In the genomic region with DNA sequence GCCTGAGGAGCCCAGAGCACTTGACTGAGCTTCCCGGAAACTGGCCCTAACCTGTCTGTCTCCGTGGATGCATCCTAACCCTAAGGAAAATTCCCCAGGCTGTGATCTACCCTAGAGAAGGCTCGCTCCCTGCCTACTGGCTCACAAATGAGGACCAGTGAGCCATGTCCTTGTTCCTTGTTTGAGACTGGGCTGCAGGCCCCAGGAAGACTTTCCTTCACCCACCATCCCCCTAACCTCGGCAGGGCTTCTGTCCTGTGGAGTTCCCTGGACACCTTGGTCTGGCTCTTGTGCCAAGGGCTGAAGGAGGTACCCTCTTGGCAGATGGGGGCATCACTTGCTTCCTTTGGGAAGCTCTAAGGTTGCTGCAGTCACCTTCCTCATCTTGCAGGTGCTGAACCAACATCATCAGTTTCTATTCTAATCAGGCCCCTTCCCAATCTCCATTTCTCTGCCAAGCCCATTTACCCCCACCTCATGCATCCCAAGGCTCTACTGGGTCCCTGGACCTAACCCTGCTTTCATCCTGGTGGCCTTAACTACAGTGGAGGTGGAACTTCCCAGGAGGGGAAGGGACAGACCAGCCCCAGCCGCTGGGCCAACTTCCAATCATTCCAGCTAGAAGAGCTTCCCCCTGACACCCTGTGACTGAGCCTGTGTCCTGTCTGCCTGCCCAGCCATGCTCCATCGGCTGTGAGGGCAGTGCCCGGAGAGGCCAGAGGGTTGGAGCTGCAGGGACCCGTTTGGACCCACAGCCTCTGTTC, we compare ENCODE assay signal across 8 cellular contexts. TPM values are rescaled to one million over a fixed set of nuclear protein-coding genes. Genes with fewer than 3 reads are reported as not detected.
A peak's percentile ranks its signal among the peaks of the same experiment; 100 is the strongest.
DNase-seq lines count a peak whose midpoint lies in the region; ATAC-seq and TF ChIP-seq lines count a peak whose summit lies in the region.

No MANE protein-coding gene starts in this region.

- WGBS in HUES64 = 76% methylated on average over 8 of the region's 8 CpGs

- H3K27me3 Mint-ChIP-seq in dendritic cell treated with granulocyte-macrophage colony-stimulating factor and Interleukin-4, amounts not matched to agents 40 ng/mL and 50 ng/mL, for 4 days = no peaks in the 10 kb centered on the region

- H3K36me3 ChIP-seq in HUES64 (ENCODE audit: insufficient read depth, low read length) (peaks cover 52% of the 10 kb centered on the region), mucosa of descending colon (ENCODE audit: low read depth) (peaks cover 4% of the 10 kb centered on the region)

- TF ChIP-seq CTCF in 22Rv1 (IDR thresholded peaks at IDR 0.05) (no peak), mucosa of descending colon (IDR thresholded peaks at IDR 0.05) (no peak)

- peaks cover 70% of the 10 kb centered on the region for H3K36me3 Mint-ChIP-seq in dendritic cell treated with granulocyte-macrophage colony-stimulating factor and Interleukin-4, amounts not matched to agents 40 ng/mL and 50 ng/mL, for 4 days (ENCODE audit: low read depth)

- no peaks in the 10 kb centered on the region for H3K9me3 ChIP-seq in HUES64 (ENCODE audit: insufficient read depth, low read depth, low read length)
- H3K9me3 ChIP-seq in mucosa of descending colon = no peaks in the 10 kb centered on the region

- peak overlapping the region; percentile 94 for H3K27ac ChIP-seq in 22Rv1
- H3K27ac ChIP-seq in HUES64 (ENCODE audit: low read depth, low read length) = no peak overlapping the region

- H3K9me3 Mint-ChIP-seq in dendritic cell treated with granulocyte-macrophage colony-stimulating factor and Interleukin-4, amounts not matched to agents 40 ng/mL and 50 ng/mL, for 4 days = no peaks in the 10 kb centered on the region

- intact Hi-C loops in dendritic cell treated with granulocyte-macrophage colony-stimulating factor and Interleukin-4, amounts not matched to agents 40 ng/mL and 50 ng/mL, for 4 days (cut with micrococcal nuclease) = no loop called here
- intact Hi-C loops in mucosa of descending colon (cut with DNase I, micrococcal nuclease) = no loop called here

- no peak overlapping the region for H3K9ac ChIP-seq in HUES64 (ENCODE audit: low read depth, low read length)

- ATAC-seq in mucosa of descending colon (peak; percentile 2), GM21526 (IDR thresholded peaks at IDR 0.05; ENCODE audit: low FRiP score, unreplicated experiment) (no peak), GM19395 (IDR thresholded peaks at IDR 0.05; ENCODE audit: unreplicated experiment) (no peak), HG02588 (IDR thresholded peaks at IDR 0.05; ENCODE audit: unreplicated experiment) (no peak)

- peak overlapping the region; percentile 88 for H3K4me3 Mint-ChIP-seq in dendritic cell treated with granulocyte-macrophage colony-stimulating factor and Interleukin-4, amounts not matched to agents 40 ng/mL and 50 ng/mL, for 4 days

- peak overlapping the region; percentile 66 for H3K4me3 ChIP-seq in HUES64 (ENCODE audit: low read length)
- no peak overlapping the region for H3K4me3 ChIP-seq in mucosa of descending colon

- DNase-seq in mucosa of descending colon = no peak
- no peak for DNase-seq in NCI-H187 treated with DMSO at 0.1 percent for 48 hours (lab: John Stamatoyannopoulos, UW)

- peak overlapping the region; percentile 91 for H3K27ac Mint-ChIP-seq in dendritic cell treated with granulocyte-macrophage colony-stimulating factor and Interleukin-4, amounts not matched to agents 40 ng/mL and 50 ng/mL, for 4 days

- peaks cover 58% of the 10 kb centered on the region for H3K4me1 Mint-ChIP-seq in dendritic cell treated with granulocyte-macrophage colony-stimulating factor and Interleukin-4, amounts not matched to agents 40 ng/mL and 50 ng/mL, for 4 days (ENCODE audit: low read depth)

- H3K4me1 ChIP-seq in HUES64 (ENCODE audit: insufficient read depth, low read length) (peaks cover 4% of the 10 kb centered on the region), mucosa of descending colon (ENCODE audit: low read depth) (peaks cover 29% of the 10 kb centered on the region)

- H3K27me3 ChIP-seq in HUES64 (ENCODE audit: insufficient read depth, low read length) = no peaks in the 10 kb centered on the region

RNA-seq across cellular contexts. Expression of a gene that starts 12.4 kb away (rescaled TPM):
- polyA plus RNA-seq in HUES64 (2013, experiment 1 of 2) = 55.0 TPM
- 48.8 TPM for polyA plus RNA-seq in HUES64 (2013, experiment 2 of 2)
- total RNA-seq in mucosa of descending colon = 100 to 1,000 TPM in 1 of 3 donors, 10 to 100 TPM in 2; 87.6 to 110 (median 96.3) TPM

RNA-seq across cellular contexts. Expression of a gene that starts 12.5 kb away (rescaled TPM):
- 12.2 TPM for polyA plus RNA-seq in HUES64 (2013, experiment 1 of 2)
- polyA plus RNA-seq in HUES64 (2013, experiment 2 of 2) = 15.4 TPM
- total RNA-seq in mucosa of descending colon = 10 to 100 TPM; 13.4 to 14.9 (median 14.6) TPM

RNA-seq across cellular contexts. Expression of a gene that starts 12.7 kb away (rescaled TPM):
- 3.5 TPM for polyA plus RNA-seq in HUES64 (2013, experiment 1 of 2)
- polyA plus RNA-seq in HUES64 (2013, experiment 2 of 2) = 2.4 TPM
- 1 to 10 TPM; 4.6 to 5.5 (median 5.1) TPM for total RNA-seq in mucosa of descending colon

RNA-seq across cellular contexts. Expression of a gene that starts 26.3 kb away (rescaled TPM):
- polyA plus RNA-seq in HUES64 (2013, experiment 1 of 2) = 31.1 TPM
- 26.5 TPM for polyA plus RNA-seq in HUES64 (2013, experiment 2 of 2)
- 10 to 100 TPM; 32.1 to 37.6 (median 33.0) TPM for total RNA-seq in mucosa of descending colon
